ENCODE assay signal across 16 cellular contexts in the genomic region with DNA sequence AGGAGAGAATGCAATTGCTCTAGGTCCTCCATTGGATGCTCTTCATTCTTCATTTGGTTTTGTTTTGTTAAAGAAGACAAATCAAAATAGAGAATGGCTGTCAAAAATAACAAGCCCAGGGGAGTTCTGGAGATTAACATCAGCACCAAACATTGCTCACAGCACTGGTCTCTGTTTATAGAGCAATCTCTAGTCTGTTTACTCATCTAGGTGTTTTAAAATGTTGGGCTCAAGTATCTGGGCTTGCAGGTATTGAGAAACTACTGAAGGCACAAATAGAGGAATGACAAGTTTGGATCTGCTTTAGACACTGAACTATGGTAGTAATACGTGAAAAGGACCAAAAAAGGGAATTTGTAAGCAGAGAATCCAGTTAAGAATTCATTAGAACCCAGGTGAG.
DNase-seq lines count a peak whose midpoint lies in the region; ATAC-seq, FAIRE-seq and TF ChIP-seq lines count a peak whose summit lies in the region.
"Had no signal": no experiment of that assay in that cellular context is flagged by ENCODE, and none has a peak within 500 bp of the region (broad histone marks: within the 10 kb centered on the region; RNA-seq: fewer than 3 reads in every experiment).

No MANE protein-coding gene starts in this region.

- no peaks in the 10 kb centered on the region for H3K36me3 ChIP-seq in CD4-positive, CD25-positive, alpha-beta regulatory T cell (ENCODE audit: control insufficient read depth, insufficient read depth, low read length)

- H3K4me3 Mint-ChIP-seq in CD4-positive, CD25-positive, alpha-beta regulatory T cell, result no peak overlapping the region
- H3K4me3 Mint-ChIP-seq: activated naive CD4-positive, alpha-beta T cell treated with anti-CD3 and anti-CD28 coated beads, Interleukin-2, amount 50 U/mL, for 24 hours had no signal

- no peaks in the 10 kb centered on the region for H3K9me3 ChIP-seq in CD4-positive, CD25-positive, alpha-beta regulatory T cell (ENCODE audit: control insufficient read depth in 2 of 2, low read length in 2 of 2)

- TF ChIP-seq CTCF in epithelial cell of esophagus (IDR thresholded peaks at IDR 0.05; ENCODE audit: insufficient read depth, low read depth, low read length, missing control alignments), result no peak

- H3K27ac Mint-ChIP-seq in CD4-positive, CD25-positive, alpha-beta regulatory T cell, result peak overlapping the region in 1 of 3 donors; percentile 57

- peaks cover 0 to 2% (median 0%) of the 10 kb centered on the region in 7 donors for H3K9me3 Mint-ChIP-seq in CD4-positive, CD25-positive, alpha-beta regulatory T cell
- H3K9me3 Mint-ChIP-seq: activated naive CD4-positive, alpha-beta T cell treated with anti-CD3 and anti-CD28 coated beads, Interleukin-2, amount 50 U/mL, for 24 hours had no signal

- DNase-seq in CD4-positive, CD25-positive, alpha-beta regulatory T cell, result no peak
- DNase-seq in epithelial cell of esophagus (ENCODE audit: low read depth), result peak; percentile 82
- no peak for DNase-seq in GM19239 (ENCODE audit: insufficient read length, low spot score)
- no peak for DNase-seq in hepatic stellate cell (ENCODE audit: low spot score)
- DNase-seq in NCI-H128 (lab: John Stamatoyannopoulos, UW; ENCODE audit: unreplicated experiment), result no peak
- DNase-seq: C1 segment of cervical spinal cord; left colon; NCI-H2029 treated with DMSO at 0.1 percent for 48 hours; NCI-H748 treated with DMSO at 0.1 percent for 48 hours; retina; stimulated activated CD4-positive, alpha-beta T cell treated with anti-CD3 and anti-CD28 coated beads, Interleukin-2, amount 100 ng/mL, for 24 hours had no signal

- peaks cover 12 to 40% (median 24%) of the 10 kb centered on the region in 4 donors for H3K4me1 Mint-ChIP-seq in CD4-positive, CD25-positive, alpha-beta regulatory T cell

- peaks cover 18% of the 10 kb centered on the region for H3K4me1 ChIP-seq in CD4-positive, CD25-positive, alpha-beta regulatory T cell (ENCODE audit: control insufficient read depth, insufficient read depth, low read length, poor library complexity, severe bottlenecking)

- no peaks in the 10 kb centered on the region for H3K27me3 Mint-ChIP-seq in CD4-positive, CD25-positive, alpha-beta regulatory T cell

- no peaks in the 10 kb centered on the region for H3K27me3 ChIP-seq in CD4-positive, CD25-positive, alpha-beta regulatory T cell (ENCODE audit: control insufficient read depth, insufficient read depth, low read length)

- ATAC-seq in CD4-positive, CD25-positive, alpha-beta regulatory T cell (ENCODE audit: low read depth in 2 of 2), result no peak
- ATAC-seq in GM19395 (IDR thresholded peaks at IDR 0.05; ENCODE audit: unreplicated experiment) (peak; percentile 3), HG03432 (IDR thresholded peaks at IDR 0.05; ENCODE audit: unreplicated experiment) (peak; percentile 1), HG03565 (IDR thresholded peaks at IDR 0.05; ENCODE audit: unreplicated experiment) (no peak)
- ATAC-seq: left colon had no signal

- no peak for FAIRE-seq in GM19239 (lab: Jason Lieb, UNC)

- H3K36me3 Mint-ChIP-seq in CD4-positive, CD25-positive, alpha-beta regulatory T cell, result no peaks in the 10 kb centered on the region
- H3K36me3 Mint-ChIP-seq: activated naive CD4-positive, alpha-beta T cell treated with anti-CD3 and anti-CD28 coated beads, Interleukin-2, amount 50 U/mL, for 24 hours; naive B cell had no signal

- peak overlapping the region; percentile 56 for H3K27ac ChIP-seq in CD4-positive, CD25-positive, alpha-beta regulatory T cell (ENCODE audit: insufficient read depth, low read length, poor library complexity, severe bottlenecking)

- no peak overlapping the region for H3K4me3 ChIP-seq in CD4-positive, CD25-positive, alpha-beta regulatory T cell (ENCODE audit: low read depth, low read length)
- no peak overlapping the region for H3K4me3 ChIP-seq in epithelial cell of esophagus (ENCODE audit: low read length)

Comparison
In these comparisons a context has a peak if more than half of its experiments do, and no peak if none do; other contexts are left out.
1. ATAC-seq: peak in GM19395 (single experiment) and HG03432 (single experiment); none in CD4-positive, CD25-positive, alpha-beta regulatory T cell (0 of 2) and HG03565 (single experiment).